Comparison of ENCODE assay signal across 27 cellular contexts in the genomic region with DNA sequence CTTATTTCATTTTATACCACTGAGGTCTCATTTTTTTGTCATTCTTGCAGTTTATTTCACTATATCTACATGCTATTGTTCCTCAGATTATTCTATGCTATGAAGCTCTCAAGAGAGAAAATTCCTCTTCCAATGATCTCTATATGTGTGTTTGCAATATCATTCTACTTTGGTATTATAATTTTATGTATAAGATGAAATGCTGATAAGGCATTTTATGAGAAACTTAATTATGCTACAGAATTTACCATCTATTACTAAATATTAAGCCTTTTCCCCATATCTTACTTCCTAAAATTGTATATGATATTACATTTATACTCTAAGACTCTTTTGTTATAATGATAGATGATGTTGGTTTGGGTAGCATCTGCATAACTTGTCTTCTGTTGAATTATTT.
DNase-seq lines count a peak whose midpoint lies in the region; ATAC-seq, FAIRE-seq and TF ChIP-seq lines count a peak whose summit lies in the region.
"Had no signal": no experiment of that assay in that cellular context is flagged by ENCODE, and none has a peak within 500 bp of the region (broad histone marks: within the 10 kb centered on the region; RNA-seq: fewer than 3 reads in every experiment).

No MANE protein-coding gene starts in this region.

- H3K56ac ChIP-seq in H1 (replicated peaks; ENCODE audit: insufficient read length, low read depth, low read length), result no peak overlapping the region

- peaks cover 5% of the 10 kb centered on the region for H3K9me3 Mint-ChIP-seq in activated CD4-positive, alpha-beta T cell treated with anti-CD3 and anti-CD28 coated beads, Interleukin-2, amount 10 ng/mL, durations not matched to agents 7 days and 5 days

- POLR2A ChIA-PET in HepG2 (lab: Yijun Ruan, JAX) (no interaction called here), H1 (lab: Charles Lee; ENCODE audit: partially characterized antibody) (no interaction called here)
- POLR2A ChIA-PET in activated CD4-positive, alpha-beta T cell treated with anti-CD3 and anti-CD28 coated beads, Interleukin-2, amount 10 ng/mL, durations not matched to agents 7 days and 5 days (lab: Charles Lee), result no interaction called here

- DNase-seq in HepG2 (ENCODE audit: low spot score) (no peak), right lobe of liver (no peak), SK-N-MC (ENCODE audit: low read depth, low spot score) (no peak), H1 (ENCODE audit: low read depth in 1 of 2, low spot score in 2 of 2) (no peak), urothelium cell line (ENCODE audit: low spot score) (no peak)
- DNase-seq in activated CD4-positive, alpha-beta T cell treated with anti-CD3 and anti-CD28 coated beads, Interleukin-2, amount 10 ng/mL, durations not matched to agents 7 days and 5 days, result no peak
- DNase-seq: ACHN; BE2C; C1 segment of cervical spinal cord; CD4-positive, alpha-beta memory T cell; CD4-positive, CD25-positive, alpha-beta regulatory T cell; CD8-positive, alpha-beta memory T cell; COR-L47; DMS 273 treated with DMSO at 0.1 percent for 48 hours; DMS153; DMS53; DMS79; DND-41; EL; GDM1 had no signal

- no peak overlapping the region for H4K91ac ChIP-seq in H1 (replicated peaks; ENCODE audit: insufficient read length, low read length)

- no peak overlapping the region for H3K4ac ChIP-seq in H1 (replicated peaks; ENCODE audit: insufficient read length, low read depth, low read length)

- no peaks in the 10 kb centered on the region for H3K36me3 ChIP-seq in HepG2 (replicated peaks in 1 of 2; ENCODE audit: control insufficient read depth in 1 of 2, insufficient read depth in 2 of 2, low read length in 2 of 2)
- H3K36me3 ChIP-seq in right lobe of liver, result no peaks in the 10 kb centered on the region
- no peaks in the 10 kb centered on the region for H3K36me3 ChIP-seq in SK-N-MC (ENCODE audit: insufficient read depth, low read length)
- H3K36me3 ChIP-seq in H1 (ENCODE audit: control insufficient read depth in 2 of 4, insufficient read depth in 4 of 4, low read length in 3 of 4), result no peaks in the 10 kb centered on the region
- H3K36me3 ChIP-seq: BE2C, BLaER1 had no signal

- H2BK20ac ChIP-seq in H1 (ENCODE audit: low read length), result no peak overlapping the region

- peaks cover 87% of the 10 kb centered on the region for H3K9me3 ChIP-seq in HepG2 (ENCODE audit: low read length)
- no peaks in the 10 kb centered on the region for H3K9me3 ChIP-seq in right lobe of liver
- H3K9me3 ChIP-seq in SK-N-MC (ENCODE audit: low read depth, low read length), result no peaks in the 10 kb centered on the region
- no peaks in the 10 kb centered on the region for H3K9me3 ChIP-seq in H1 (ENCODE audit: insufficient read depth in 2 of 2, low read depth in 1 of 2, low read length in 1 of 2)
- H3K9me3 ChIP-seq: BE2C, BLaER1 had no signal

- no peaks in the 10 kb centered on the region for H3K23me2 ChIP-seq in H1 (ENCODE audit: low read depth, low read length)

- H3K79me2 ChIP-seq in HepG2 (ENCODE audit: insufficient read depth, low read length) (no peaks in the 10 kb centered on the region), H1 (ENCODE audit: control insufficient read depth in 1 of 2, insufficient read depth in 2 of 2, low read length in 2 of 2) (no peaks in the 10 kb centered on the region)

- no peak overlapping the region for H2BK120ac ChIP-seq in H1 (replicated peaks; ENCODE audit: low read depth, low read length)

- FAIRE-seq in HepG2 (lab: Jason Lieb, UNC) (no peak), H1 (lab: Jason Lieb, UNC) (no peak), urothelium cell line (lab: Jason Lieb, UNC) (no peak)
- FAIRE-seq: GM12878, GM12892, GM18507 had no signal

- no peak overlapping the region for H3K18ac ChIP-seq in H1 (ENCODE audit: extremely low read depth, low read length)

- H3K79me1 ChIP-seq in H1 (ENCODE audit: low read depth, low read length), result no peaks in the 10 kb centered on the region

- H3K4me3 Mint-ChIP-seq in activated CD4-positive, alpha-beta T cell treated with anti-CD3 and anti-CD28 coated beads, Interleukin-2, amount 10 ng/mL, durations not matched to agents 7 days and 5 days, result no peak overlapping the region
- H3K4me3 Mint-ChIP-seq: CD14-positive monocyte; CD4-positive, alpha-beta memory T cell; CD4-positive, CD25-positive, alpha-beta regulatory T cell; CD8-positive, alpha-beta memory T cell had no signal

- H4K20me1 ChIP-seq in HepG2 (ENCODE audit: insufficient read depth, low read length), result no peaks in the 10 kb centered on the region
- H4K20me1 ChIP-seq in H1 (replicated peaks in 1 of 2; ENCODE audit: control insufficient read depth in 1 of 2, insufficient read depth in 2 of 2, low read length in 2 of 2), result no peaks in the 10 kb centered on the region
- H4K20me1 ChIP-seq: BLaER1 had no signal

- in situ Hi-C loops in HepG2 (cut with HindIII; ENCODE audit: extremely low pct_ligation_motif_present, low pct_unique_long_range_greater_than_20kb), result no loop called here

- H2AFZ ChIP-seq in HepG2 (ENCODE audit: low read length) (no peak overlapping the region), H1 (ENCODE audit: low read length) (no peak overlapping the region)

- no peaks in the 10 kb centered on the region for H3K4me1 ChIP-seq in HepG2 (ENCODE audit: insufficient read depth, low read length)
- H3K4me1 ChIP-seq in right lobe of liver, result peaks cover 0 to 18% (median 8%) of the 10 kb centered on the region in 4 donors
- peaks cover 0 to 6% (median 2%) of the 10 kb centered on the region in 4 experiments; a peak in 2 of 7 replicates for H3K4me1 ChIP-seq in H1 (replicated peaks in 1 of 4; ENCODE audit: control insufficient read depth in 3 of 4, insufficient read depth in 4 of 4, low read length in 3 of 4)
- H3K4me1 ChIP-seq: BE2C, BLaER1 had no signal

- BruUV-seq in HepG2 (replicated peaks; lab: Mats Ljungman, UMichigan), result no TSS peak

- no peak for TF ChIP-seq POLR2A in HepG2 (IDR thresholded peaks at IDR 0.05; ENCODE audit: insufficient read depth in 1 of 2, low read depth in 2 of 2, low read length in 2 of 2)
- no peak for TF ChIP-seq POLR2A in right lobe of liver (IDR thresholded peaks at IDR 0.05)
- TF ChIP-seq POLR2A in H1 (IDR thresholded peaks at IDR 0.05; ENCODE audit: control extremely low read depth in 1 of 2, low read depth in 2 of 2, low read length in 2 of 2), result no peak

- TF ChIP-seq EP300 in HepG2 (IDR thresholded peaks at IDR 0.05; ENCODE audit: low read depth in 2 of 2, low read length in 2 of 2), result no peak
- no peak for TF ChIP-seq EP300 in HepG2 (CRISPR knock-in tag; IDR thresholded peaks at IDR 0.05; ENCODE audit: borderline replicate concordance)
- TF ChIP-seq EP300 in H1 (IDR thresholded peaks at IDR 0.05; ENCODE audit: borderline replicate concordance in 1 of 2, low read depth in 2 of 2, low read length in 2 of 2), result no peak

- H3K4me3 ChIP-seq in HepG2 (replicated peaks in 1 of 3; ENCODE audit: insufficient read depth in 1 of 3, low read depth in 2 of 3, low read length in 3 of 3), result no peak overlapping the region
- no peak overlapping the region for H3K4me3 ChIP-seq in right lobe of liver
- no peak overlapping the region for H3K4me3 ChIP-seq in SK-N-MC
- no peak overlapping the region for H3K4me3 ChIP-seq in H1 (ENCODE audit: extremely low read depth in 1 of 4, insufficient read depth in 2 of 4, low read depth in 3 of 4, low read length in 4 of 4)
- H3K4me3 ChIP-seq: BLaER1, GM12878 had no signal

- no peak overlapping the region for H3K14ac ChIP-seq in H1 (ENCODE audit: insufficient read length)

- no peak overlapping the region for H3K27ac Mint-ChIP-seq in activated CD4-positive, alpha-beta T cell treated with anti-CD3 and anti-CD28 coated beads, Interleukin-2, amount 10 ng/mL, durations not matched to agents 7 days and 5 days
- H3K27ac Mint-ChIP-seq: CD14-positive monocyte; CD4-positive, alpha-beta memory T cell; CD4-positive, CD25-positive, alpha-beta regulatory T cell; CD8-positive, alpha-beta memory T cell had no signal

- H2AK5ac ChIP-seq in H1 (ENCODE audit: low read depth, low read length), result no peak overlapping the region

- CTCF ChIA-PET in HepG2 (lab: Yijun Ruan, JAX; ENCODE audit: low intra/inter-chr PET ratio, low total read pairs), result no interaction called here
- CTCF ChIA-PET in H1 (lab: Charles Lee; ENCODE audit: partially characterized antibody), result interaction anchor here (1.7 to 2.4 kb wide), 2 partner anchors 10 to 167 kb away, joined by 4 to 12 read pairs; no protein-coding TSS in a partner anchor
- CTCF ChIA-PET in activated CD4-positive, alpha-beta T cell treated with anti-CD3 and anti-CD28 coated beads, Interleukin-2, amount 10 ng/mL, durations not matched to agents 7 days and 5 days (lab: Charles Lee), result no interaction called here

- H2BK5ac ChIP-seq in H1 (ENCODE audit: low read depth, low read length), result no peak overlapping the region

- TF ChIP-seq CTCF in HepG2 (CRISPR knock-in tag; IDR thresholded peaks at IDR 0.05) (no peak), right lobe of liver (IDR thresholded peaks at IDR 0.05) (no peak), H1 (IDR thresholded peaks at IDR 0.05; ENCODE audit: control extremely low read depth in 1 of 3, insufficient read depth in 1 of 3, low read depth in 1 of 3, low read length in 3 of 3) (no peak)

- TF ChIP-seq RAD21 in HepG2 (CRISPR knock-in tag; IDR thresholded peaks at IDR 0.05), result no peak
- TF ChIP-seq RAD21 in H1 (IDR thresholded peaks at IDR 0.05 in 1 of 2, conservative IDR thresholded peaks at IDR 0.05 in 1 of 2; ENCODE audit: low read depth in 2 of 2, low read length in 2 of 2), result no peak

- no peak overlapping the region for H2BK12ac ChIP-seq in H1 (ENCODE audit: low read depth, low read length)

- H3K27ac ChIP-seq in HepG2 (ENCODE audit: extremely low read length, insufficient read depth, low read length) (no peak overlapping the region), right lobe of liver (no peak overlapping the region), SK-N-MC (peak overlapping the region; percentile 20; the same call in 1 of the 2 replicates), H1 (ENCODE audit: low read depth, low read length) (no peak overlapping the region)
- H3K27ac ChIP-seq: 22Rv1, BLaER1 had no signal

- H4K8ac ChIP-seq in H1 (ENCODE audit: extremely low read depth, insufficient read depth, low read length), result no peak overlapping the region

- H3K23ac ChIP-seq in H1 (ENCODE audit: insufficient read length), result no peak overlapping the region

- H4K5ac ChIP-seq in H1 (ENCODE audit: insufficient read length, low read depth, low read length), result no peak overlapping the region

- H3K4me1 Mint-ChIP-seq in activated CD4-positive, alpha-beta T cell treated with anti-CD3 and anti-CD28 coated beads, Interleukin-2, amount 10 ng/mL, durations not matched to agents 7 days and 5 days, result no peaks in the 10 kb centered on the region
- H3K4me1 Mint-ChIP-seq: CD14-positive monocyte; CD4-positive, alpha-beta memory T cell; CD4-positive, CD25-positive, alpha-beta regulatory T cell; CD8-positive, alpha-beta memory T cell had no signal

- H3K27me3 ChIP-seq in HepG2 (ENCODE audit: control insufficient read depth in 1 of 2, insufficient read depth in 2 of 2, low read length in 2 of 2) (no peaks in the 10 kb centered on the region), right lobe of liver (no peaks in the 10 kb centered on the region), H1 (replicated peaks in 1 of 4; ENCODE audit: control insufficient read depth in 3 of 4, extremely low read depth in 1 of 4, insufficient read depth in 3 of 4, low read length in 3 of 4) (no peaks in the 10 kb centered on the region)
- H3K27me3 ChIP-seq: BE2C, BLaER1 had no signal

- H3K4me2 ChIP-seq in HepG2 (ENCODE audit: low read depth, low read length) (no peak overlapping the region), H1 (ENCODE audit: insufficient read depth in 1 of 2, low read depth in 2 of 2, low read length in 2 of 2) (no peak overlapping the region)
- H3K4me2 ChIP-seq: BLaER1 had no signal

- no peak overlapping the region for H2BK15ac ChIP-seq in H1 (ENCODE audit: low read length)

- H3K36me3 Mint-ChIP-seq in activated CD4-positive, alpha-beta T cell treated with anti-CD3 and anti-CD28 coated beads, Interleukin-2, amount 10 ng/mL, durations not matched to agents 7 days and 5 days (ENCODE audit: low read depth), result no peaks in the 10 kb centered on the region
- H3K36me3 Mint-ChIP-seq: CD14-positive monocyte; CD4-positive, alpha-beta memory T cell; CD4-positive, CD25-positive, alpha-beta regulatory T cell; CD8-positive, alpha-beta memory T cell had no signal

- intact Hi-C loops in HepG2 (cut with micrococcal nuclease; ENCODE audit: unreplicated experiment) (no loop called here), right lobe of liver (cut with DNase I) (no loop called here)

- H3K9ac ChIP-seq in HepG2 (ENCODE audit: insufficient read depth, low read depth, low read length), result no peak overlapping the region
- no peak overlapping the region for H3K9ac ChIP-seq in SK-N-MC (ENCODE audit: insufficient read length)
- no peak overlapping the region for H3K9ac ChIP-seq in H1 (replicated peaks in 1 of 4; ENCODE audit: extremely low read depth in 1 of 4, low read depth in 3 of 4, low read length in 3 of 4)
- H3K9ac ChIP-seq: BLaER1 had no signal

- H3K27me3 Mint-ChIP-seq in activated CD4-positive, alpha-beta T cell treated with anti-CD3 and anti-CD28 coated beads, Interleukin-2, amount 10 ng/mL, durations not matched to agents 7 days and 5 days, result no peaks in the 10 kb centered on the region
- H3K27me3 Mint-ChIP-seq: CD4-positive, alpha-beta memory T cell; CD4-positive, CD25-positive, alpha-beta regulatory T cell; CD8-positive, alpha-beta memory T cell had no signal

- ATAC-seq in HepG2 (no peak), right lobe of liver (no peak), HG03439 (IDR thresholded peaks at IDR 0.05; ENCODE audit: unreplicated experiment) (no peak)
- ATAC-seq: GM12878 had no signal

Comparison
In these comparisons a context has a peak if more than half of its experiments do, and no peak if none do; other contexts are left out.
1. Of the 41 proteins assayed by ChIP-seq in both HepG2 and H1: peak only in HepG2: none; only in H1: none; in both: MAFK; in neither: 40.